ENCODE assay signal across 8 cellular contexts in genomic region chrX:46447384-46447783, GRCh38.
DNase-seq lines count a peak whose midpoint lies in the region; ATAC-seq and TF ChIP-seq lines count a peak whose summit lies in the region.

No MANE protein-coding gene starts in this region.

- peak; percentile 56 for DNase-seq in CD14-positive monocyte (ENCODE audit: low spot score)
- no peak for DNase-seq in HCT116 (ENCODE audit: low read depth, low spot score)
- no peak for DNase-seq in activated CD8-positive, alpha-beta T cell treated with anti-CD3 and anti-CD28 coated beads for 36 hours
- DNase-seq in stimulated activated CD4-positive, alpha-beta T cell treated with anti-CD3 and anti-CD28 coated beads, Interleukin-12 subunit alpha, Interleukin-12 subunit beta, amount 100 ng/mL, for 4 hours, result no peak
- DNase-seq in NCI-H2081 (lab: John Stamatoyannopoulos, UW), result no peak

- TF ChIP-seq CTCF in CD14-positive monocyte (IDR thresholded peaks at IDR 0.05), result no peak
- TF ChIP-seq CTCF in HCT116 (IDR thresholded peaks at IDR 0.05 in 2 of 3, conservative IDR thresholded peaks at IDR 0.05 in 1 of 3; ENCODE audit: borderline replicate concordance in 1 of 3, insufficient read depth in 1 of 3, low read depth in 2 of 3, low read length in 2 of 3), result no peak
- no peak for TF ChIP-seq CTCF in activated CD8-positive, alpha-beta T cell treated with anti-CD3 and anti-CD28 coated beads for 36 hours (IDR thresholded peaks at IDR 0.05)

- POLR2A ChIA-PET in HCT116 (lab: Charles Lee), result no interaction called here
- POLR2A ChIA-PET in activated CD8-positive, alpha-beta T cell treated with anti-CD3 and anti-CD28 coated beads for 36 hours (lab: Charles Lee), result interaction anchor here (1.4 kb wide), 1 partner anchor 125 kb away, joined by 3 read pairs; no protein-coding TSS in a partner anchor

- intact Hi-C loops in CD14-positive monocyte (cut with micrococcal nuclease), result no loop called here
- intact Hi-C loops in HCT116 (cut with micrococcal nuclease), result no loop called here
- intact Hi-C loops in activated CD8-positive, alpha-beta T cell treated with anti-CD3 and anti-CD28 coated beads for 36 hours (cut with micrococcal nuclease), result no loop called here

- H3K4me1 Mint-ChIP-seq in CD14-positive monocyte, result peaks cover 16% of the 10 kb centered on the region
- peaks cover 34% of the 10 kb centered on the region for H3K4me1 Mint-ChIP-seq in activated CD8-positive, alpha-beta T cell treated with anti-CD3 and anti-CD28 coated beads for 36 hours (ENCODE audit: low read depth)
- H3K4me1 Mint-ChIP-seq in stimulated activated memory B cell treated with anti-CD40 and anti-IgM and Interleukin-4, amounts not matched to agents 10 μg/mL and 1 μg/mL and 100 μg/mL, for 72 hours, result peaks cover 6% of the 10 kb centered on the region

- no peaks in the 10 kb centered on the region for H3K9me3 ChIP-seq in HCT116 (ENCODE audit: control insufficient read depth in 1 of 2, insufficient read depth in 1 of 2, low read depth in 1 of 2, low read length in 2 of 2)

- peaks cover 15 to 31% of the 10 kb centered on the region in 2 experiments for H3K4me1 ChIP-seq in HCT116 (ENCODE audit: control insufficient read depth in 1 of 2, insufficient read depth in 2 of 2, low read length in 2 of 2)

- no peak for TF ChIP-seq RAD21 in HCT116 (IDR thresholded peaks at IDR 0.05; ENCODE audit: low read depth)

- H3K9me2 ChIP-seq in HCT116 (ENCODE audit: insufficient read depth), result no peaks in the 10 kb centered on the region

- H3K9me3 Mint-ChIP-seq in CD14-positive monocyte, result peaks cover 0 to 4% (median 0%) of the 10 kb centered on the region in 7 donors
- no peaks in the 10 kb centered on the region for H3K9me3 Mint-ChIP-seq in activated CD8-positive, alpha-beta T cell treated with anti-CD3 and anti-CD28 coated beads for 36 hours
- no peaks in the 10 kb centered on the region for H3K9me3 Mint-ChIP-seq in stimulated activated memory B cell treated with anti-CD40 and anti-IgM and Interleukin-4, amounts not matched to agents 10 μg/mL and 1 μg/mL and 100 μg/mL, for 72 hours

- H2AFZ ChIP-seq in HCT116 (ENCODE audit: low read depth, low read length, poor library complexity, severe bottlenecking), result no peak overlapping the region

- H3K9ac ChIP-seq in HCT116 (ENCODE audit: low read length), result peak overlapping the region; percentile 84

- RAD21 ChIA-PET in HCT116 (lab: Charles Lee; ENCODE audit: low non-redundant PET in 1 of 2, low total read pairs in 2 of 2, uncharacterized antibody in 2 of 2, unreplicated experiment in 2 of 2), result no interaction called here

- no peak for TF ChIP-seq POLR2A in HCT116 (IDR thresholded peaks at IDR 0.05; ENCODE audit: borderline replicate concordance, extremely low read depth, insufficient read depth, insufficient read length)

- H3K27me3 Mint-ChIP-seq in CD14-positive monocyte (ENCODE audit: low read depth in 3 of 3), result peaks cover 0 to 1% (median 0%) of the 10 kb centered on the region in 3 donors
- no peaks in the 10 kb centered on the region for H3K27me3 Mint-ChIP-seq in activated CD8-positive, alpha-beta T cell treated with anti-CD3 and anti-CD28 coated beads for 36 hours
- no peaks in the 10 kb centered on the region for H3K27me3 Mint-ChIP-seq in stimulated activated memory B cell treated with anti-CD40 and anti-IgM and Interleukin-4, amounts not matched to agents 10 μg/mL and 1 μg/mL and 100 μg/mL, for 72 hours

- peaks cover 9% of the 10 kb centered on the region for H3K79me2 ChIP-seq in HCT116 (ENCODE audit: insufficient read depth, low read length)

- 0 out of 4 replicates have a peak, but pooled peaks cover 0 to 6% of the 10 kb centered on the region in 2 experiments for H3K36me3 ChIP-seq in HCT116 (ENCODE audit: control insufficient read depth in 1 of 2, insufficient read depth in 2 of 2, low read length in 2 of 2)

- no peaks in the 10 kb centered on the region for H4K20me1 ChIP-seq in HCT116 (ENCODE audit: insufficient read depth)

- ATAC-seq in HCT116 (peak; percentile 21), GM18867 (IDR thresholded peaks at IDR 0.05; ENCODE audit: unreplicated experiment) (no peak)
- ATAC-seq in activated CD8-positive, alpha-beta T cell treated with anti-CD3 and anti-CD28 coated beads for 36 hours, result peak; percentile 61
- ATAC-seq in stimulated activated memory B cell treated with anti-CD40 and anti-IgM and Interleukin-4, amounts not matched to agents 10 μg/mL and 1 μg/mL and 100 μg/mL, for 72 hours, result no peak

- H3K4me2 ChIP-seq in HCT116 (ENCODE audit: low read length), result peak overlapping the region; percentile 78

- H3K27ac ChIP-seq in HCT116 (ENCODE audit: low read depth, low read length), result peak overlapping the region; percentile 46

- TSS peak; percentile 56 for BruUV-seq in HCT116 (replicated peaks; lab: Mats Ljungman, UMichigan)

- peak overlapping the region; percentile 87 for H3K4me3 Mint-ChIP-seq in CD14-positive monocyte
- H3K4me3 Mint-ChIP-seq in activated CD8-positive, alpha-beta T cell treated with anti-CD3 and anti-CD28 coated beads for 36 hours, result peak overlapping the region; percentile 80
- peak overlapping the region; percentile 95 for H3K4me3 Mint-ChIP-seq in stimulated activated memory B cell treated with anti-CD40 and anti-IgM and Interleukin-4, amounts not matched to agents 10 μg/mL and 1 μg/mL and 100 μg/mL, for 72 hours

- H3K27me3 ChIP-seq in HCT116 (ENCODE audit: insufficient read depth, low read length), result no peaks in the 10 kb centered on the region

- CTCF ChIA-PET in HCT116 (lab: Charles Lee), result no interaction called here
- CTCF ChIA-PET in activated CD8-positive, alpha-beta T cell treated with anti-CD3 and anti-CD28 coated beads for 36 hours (lab: Charles Lee), result no interaction called here

- peak overlapping the region; percentile 85 to 95 (median 92) for H3K27ac Mint-ChIP-seq in CD14-positive monocyte
- peak overlapping the region; percentile 95 for H3K27ac Mint-ChIP-seq in activated CD8-positive, alpha-beta T cell treated with anti-CD3 and anti-CD28 coated beads for 36 hours
- H3K27ac Mint-ChIP-seq in stimulated activated memory B cell treated with anti-CD40 and anti-IgM and Interleukin-4, amounts not matched to agents 10 μg/mL and 1 μg/mL and 100 μg/mL, for 72 hours, result peak overlapping the region; percentile 91

- peak overlapping the region; percentile 69 to 74 for H3K4me3 ChIP-seq in HCT116 (replicated peaks in 1 of 2; ENCODE audit: low read depth in 1 of 2, low read length in 2 of 2)
- peak overlapping the region; percentile 62 for H3K4me3 ChIP-seq in iPS-11a (ENCODE audit: low read depth, low read length)

- H3K36me3 Mint-ChIP-seq in CD14-positive monocyte, result peaks cover 14 to 23% of the 10 kb centered on the region in 2 donors
- H3K36me3 Mint-ChIP-seq in activated CD8-positive, alpha-beta T cell treated with anti-CD3 and anti-CD28 coated beads for 36 hours (ENCODE audit: low read depth), result peaks cover 15% of the 10 kb centered on the region
- H3K36me3 Mint-ChIP-seq in stimulated activated memory B cell treated with anti-CD40 and anti-IgM and Interleukin-4, amounts not matched to agents 10 μg/mL and 1 μg/mL and 100 μg/mL, for 72 hours, result peaks cover 6% of the 10 kb centered on the region

TF ChIP-seq in HCT116, 20 proteins besides CTCF, POLR2A, EP300 and RAD21 (continues in another document):
- TF ChIP-seq TCF7L2 (IDR thresholded peaks at IDR 0.05; ENCODE audit: borderline replicate concordance, extremely low read depth, insufficient read depth, insufficient read length), result no peak
- no peak for TF ChIP-seq MAX (IDR thresholded peaks at IDR 0.05)
- TF ChIP-seq ELF1 (IDR thresholded peaks at IDR 0.05; ENCODE audit: borderline replicate concordance, low read depth), result no peak
- TF ChIP-seq EGR1 (IDR thresholded peaks at IDR 0.05; ENCODE audit: low read depth), result no peak
- TF ChIP-seq SP1 (IDR thresholded peaks at IDR 0.05; ENCODE audit: low read depth), result no peak
- TF ChIP-seq JUND (IDR thresholded peaks at IDR 0.05), result no peak
- no peak for TF ChIP-seq SRF (IDR thresholded peaks at IDR 0.05; ENCODE audit: low read depth)
- no peak for TF ChIP-seq POLR2AphosphoS5 (IDR thresholded peaks at IDR 0.05; ENCODE audit: low read depth, low read length)
- no peak for TF ChIP-seq REST (IDR thresholded peaks at IDR 0.05; ENCODE audit: low read depth)
- TF ChIP-seq YY1 (IDR thresholded peaks at IDR 0.05; ENCODE audit: extremely low read depth, insufficient replicate concordance, low read depth, low read length), result no peak
- TF ChIP-seq ZFX (IDR thresholded peaks at IDR 0.05), result no peak
- TF ChIP-seq EZH2phosphoT487 (IDR thresholded peaks at IDR 0.05; ENCODE audit: borderline replicate concordance), result no peak
- TF ChIP-seq ZNF274 (IDR thresholded peaks at IDR 0.05; ENCODE audit: low read depth, low read length), result no peak
- TF ChIP-seq CBX3 (IDR thresholded peaks at IDR 0.05; ENCODE audit: low read depth), result no peak

Comparison
In these comparisons a context has a peak if more than half of its experiments do, and no peak if none do; other contexts are left out.
1. ATAC-seq: peak in HCT116 (single experiment) and activated CD8-positive, alpha-beta T cell treated with anti-CD3 and anti-CD28 coated beads for 36 hours (single experiment); none in stimulated activated memory B cell treated with anti-CD40 and anti-IgM and Interleukin-4, amounts not matched to agents 10 μg/mL and 1 μg/mL and 100 μg/mL, for 72 hours (single experiment) and GM18867 (single experiment).
2. Peak in every context shown above with its lines, with median percentiles within 50 percentile points of each other: H3K27ac Mint-ChIP-seq and H3K4me3 Mint-ChIP-seq.